In genomic region chr5:160315968-160316367, GRCh38 we compare ENCODE assay signal across 9 cellular contexts. TPM values are rescaled to one million over a fixed set of nuclear protein-coding genes. Genes with fewer than 3 reads are reported as not detected.
A peak's percentile ranks its signal among the peaks of the same experiment; 100 is the strongest.
DNase-seq lines count a peak whose midpoint lies in the region; FAIRE-seq and TF ChIP-seq lines count a peak whose summit lies in the region.
"Had no signal": no experiment of that assay in that cellular context is flagged by ENCODE, and none has a peak within 500 bp of the region (broad histone marks: within the 10 kb centered on the region; RNA-seq: fewer than 3 reads in every experiment).

No MANE protein-coding gene starts in this region.

- H3K4me3 Mint-ChIP-seq in astrocyte (ENCODE audit: unreplicated experiment): no peak overlapping the region
- peak overlapping the region; percentile 45 for H3K4me3 Mint-ChIP-seq in neural crest cell
- H3K4me3 Mint-ChIP-seq in osteocyte (ENCODE audit: unreplicated experiment): no peak overlapping the region
- H3K4me3 Mint-ChIP-seq: activated naive CD8-positive, alpha-beta T cell treated with anti-CD3 and anti-CD28 coated beads, Interleukin-2, amount 10 ng/mL, durations not matched to agents 7 days and 5 days had no signal

- H3K27me3 Mint-ChIP-seq in astrocyte (ENCODE audit: low read depth, unreplicated experiment) (no peaks in the 10 kb centered on the region), neural crest cell (ENCODE audit: low read depth) (no peaks in the 10 kb centered on the region), osteocyte (ENCODE audit: unreplicated experiment) (peaks cover 13% of the 10 kb centered on the region)

- H3K36me3 ChIP-seq in MM.1S (replicated peaks; ENCODE audit: insufficient read depth, low read length) (no peaks in the 10 kb centered on the region), astrocyte (ENCODE audit: insufficient read depth, low read length) (no peaks in the 10 kb centered on the region)

- H3K36me3 Mint-ChIP-seq in astrocyte (ENCODE audit: low read depth, unreplicated experiment): no peaks in the 10 kb centered on the region
- H3K36me3 Mint-ChIP-seq in neural crest cell (ENCODE audit: low read depth): no peaks in the 10 kb centered on the region
- no peaks in the 10 kb centered on the region for H3K36me3 Mint-ChIP-seq in osteocyte (ENCODE audit: unreplicated experiment)
- H3K36me3 Mint-ChIP-seq: activated naive CD8-positive, alpha-beta T cell treated with anti-CD3 and anti-CD28 coated beads, Interleukin-2, amount 10 ng/mL, durations not matched to agents 7 days and 5 days had no signal

- H3K27ac Mint-ChIP-seq in astrocyte (ENCODE audit: unreplicated experiment) (no peak overlapping the region), neural crest cell (ENCODE audit: unreplicated experiment) (peak overlapping the region; percentile 2), osteocyte (ENCODE audit: unreplicated experiment) (no peak overlapping the region)
- H3K27ac Mint-ChIP-seq: activated naive CD8-positive, alpha-beta T cell treated with anti-CD3 and anti-CD28 coated beads, Interleukin-2, amount 10 ng/mL, durations not matched to agents 7 days and 5 days had no signal

- H3K9ac ChIP-seq in MM.1S (ENCODE audit: low read length): no peak overlapping the region
- no peak overlapping the region for H3K9ac ChIP-seq in astrocyte (ENCODE audit: low read length)

- H2AFZ ChIP-seq in MM.1S (ENCODE audit: low read length): peak overlapping the region; percentile 51
- H2AFZ ChIP-seq in astrocyte (ENCODE audit: low read depth, low read length): no peak overlapping the region

- no peaks in the 10 kb centered on the region for H3K79me2 ChIP-seq in MM.1S (ENCODE audit: low read length)
- H3K79me2 ChIP-seq in astrocyte (ENCODE audit: insufficient read depth, low read length): peaks cover 11% of the 10 kb centered on the region

- H3K4me1 ChIP-seq in MM.1S (ENCODE audit: low read length): peaks cover 11% of the 10 kb centered on the region
- H3K4me1 ChIP-seq in astrocyte (ENCODE audit: insufficient read depth, low read length): peaks cover 9% of the 10 kb centered on the region

- no peak for TF ChIP-seq POLR2A in GM12891 (IDR thresholded peaks at IDR 0.05; ENCODE audit: low read depth, low read length)

- 0 out of 2 replicates have a peak, but pooled peaks cover 4% of the 10 kb centered on the region for H3K27me3 ChIP-seq in MM.1S (replicated peaks; ENCODE audit: insufficient read depth, low read length)
- no peaks in the 10 kb centered on the region for H3K27me3 ChIP-seq in astrocyte (ENCODE audit: insufficient read depth, low read length)

- TF ChIP-seq CTCF in MM.1S (IDR thresholded peaks at IDR 0.05; ENCODE audit: low read length): no peak
- no peak for TF ChIP-seq CTCF in astrocyte (IDR thresholded peaks at IDR 0.05; ENCODE audit: insufficient read depth, low read depth, low read length)
- TF ChIP-seq CTCF in neural crest cell (conservative IDR thresholded peaks at IDR 0.05): no peak
- no peak for TF ChIP-seq CTCF in osteocyte (IDR thresholded peaks at IDR 0.05)

- in situ Hi-C loops in G401 (cut with HindIII; ENCODE audit: low sequenced_read_pairs) (no loop called here), KBM-7 (cut with MboI; ENCODE audit: low pct_unique_long_range_greater_than_20kb, low sequenced_read_pairs) (no loop called here)

- peaks cover 13% of the 10 kb centered on the region for H3K4me1 Mint-ChIP-seq in astrocyte (ENCODE audit: low read depth, unreplicated experiment)
- H3K4me1 Mint-ChIP-seq in neural crest cell: peaks cover 24% of the 10 kb centered on the region
- peaks cover 17% of the 10 kb centered on the region for H3K4me1 Mint-ChIP-seq in osteocyte (ENCODE audit: unreplicated experiment)

- DNase-seq in G401 (ENCODE audit: low spot score) (peak; percentile 69), MM.1S (peak; percentile 63), astrocyte (ENCODE audit: low read depth) (peak; percentile 47), neural crest cell (ENCODE audit: low read depth, low spot score) (no peak), GM12891 (ENCODE audit: insufficient read length, low spot score) (no peak), KBM-7 (no peak), osteocyte (ENCODE audit: extremely low spot score, unreplicated experiment) (no peak)
- DNase-seq: activated naive CD8-positive, alpha-beta T cell treated with anti-CD3 and anti-CD28 coated beads, Interleukin-2, amount 10 ng/mL, durations not matched to agents 7 days and 5 days; right cardiac atrium had no signal

- H3K9me3 Mint-ChIP-seq in astrocyte (ENCODE audit: unreplicated experiment) (peaks cover 2% of the 10 kb centered on the region), neural crest cell (no peaks in the 10 kb centered on the region), osteocyte (ENCODE audit: unreplicated experiment) (no peaks in the 10 kb centered on the region)
- H3K9me3 Mint-ChIP-seq: activated naive CD8-positive, alpha-beta T cell treated with anti-CD3 and anti-CD28 coated beads, Interleukin-2, amount 10 ng/mL, durations not matched to agents 7 days and 5 days had no signal

- H3F3A ChIP-seq in MM.1S (ENCODE audit: insufficient read depth, low read length): no peaks in the 10 kb centered on the region

- FAIRE-seq in astrocyte (lab: Jason Lieb, UNC) (no peak), GM12891 (lab: Jason Lieb, UNC) (no peak)

- H3K4me2 ChIP-seq in MM.1S (ENCODE audit: low read depth, low read length) (peak overlapping the region; percentile 25), astrocyte (ENCODE audit: low read length) (peak overlapping the region; percentile 27)

- H3K27ac ChIP-seq in MM.1S (ENCODE audit: low read length) (no peak overlapping the region; the same call in 1 of the 2 replicates), astrocyte (ENCODE audit: low read depth, low read length) (no peak overlapping the region)

- H3K9me2 ChIP-seq in MM.1S (replicated peaks; ENCODE audit: insufficient read depth, low read length): no peaks in the 10 kb centered on the region

- H3K9me3 ChIP-seq in MM.1S (replicated peaks; ENCODE audit: insufficient read depth, low read length) (no peaks in the 10 kb centered on the region), astrocyte (ENCODE audit: insufficient read depth, low read depth, low read length) (no peaks in the 10 kb centered on the region)

- H3K4me3 ChIP-seq in MM.1S (ENCODE audit: low read length): no peak overlapping the region
- no peak overlapping the region for H3K4me3 ChIP-seq in astrocyte (ENCODE audit: insufficient read depth, low read depth, low read length)

- H4K20me1 ChIP-seq in MM.1S (ENCODE audit: insufficient read depth, low read length) (no peaks in the 10 kb centered on the region), astrocyte (ENCODE audit: insufficient read depth, low read length) (peaks cover 2% of the 10 kb centered on the region)

TF ChIP-seq in GM12891, 5 proteins besides CTCF, POLR2A, EP300 and RAD21:
- TF ChIP-seq PAX5 (IDR thresholded peaks at IDR 0.05; ENCODE audit: insufficient read depth, low read length, severe bottlenecking) (no peak), POLR2AphosphoS5 (IDR thresholded peaks at IDR 0.05; ENCODE audit: low read depth, low read length) (no peak), SPI1 (IDR thresholded peaks at IDR 0.05; ENCODE audit: low read depth, low read length) (no peak), TAF1 (IDR thresholded peaks at IDR 0.05; ENCODE audit: low read depth, low read length) (no peak), POU2F2 (IDR thresholded peaks at IDR 0.05; ENCODE audit: low read depth, low read length) (no peak)

RNA-seq across cellular contexts. Expression of gene CCNJL, which starts 3.6 kb away (rescaled TPM):
- 3.1 and 5.4 TPM in 2 replicates for total RNA-seq in G401 (2014; rRNA removed; shearing (Covaris generic))
- total RNA-seq in astrocyte: 12.5 and 15.7 TPM in 2 replicates
- total RNA-seq in neural crest cell: 28.7 and 29.7 TPM in 2 replicates
- 0.28 TPM for polyA plus RNA-seq in GM12891 (2012; ENCODE audit: low read depth, missing spikeins)
- 8.2 and 8.4 TPM in 2 replicates for total RNA-seq in osteocyte

RNA-seq across cellular contexts. Expression of gene C1QTNF2, which starts 54.5 kb away (rescaled TPM):
- not detected in 2 replicates for total RNA-seq in G401 (2014; rRNA removed; shearing (Covaris generic))
- total RNA-seq in astrocyte (0.62 and 0.64 TPM in 2 replicates), neural crest cell (0.42 and 0.43 TPM in 2 replicates), osteocyte (0.16 and 0.19 TPM in 2 replicates)
- polyA plus RNA-seq in GM12891 (2012; ENCODE audit: low read depth, missing spikeins): not detected
- total RNA-seq: activated naive CD8-positive, alpha-beta T cell treated with anti-CD3 and anti-CD28 coated beads, Interleukin-2, amount 10 ng/mL, durations not matched to agents 7 days and 5 days had no signal

Comparison
In these comparisons a context has a peak if more than half of its experiments do, and no peak if none do; other contexts are left out.
1. DNase-seq: peak in G401 (single experiment), MM.1S (single experiment) and astrocyte (single experiment); none in neural crest cell (single experiment), GM12891 (single experiment), KBM-7 (single experiment) and osteocyte (single experiment).